Comparison of ENCODE assay signal across 1 cellular context in the genomic region with DNA sequence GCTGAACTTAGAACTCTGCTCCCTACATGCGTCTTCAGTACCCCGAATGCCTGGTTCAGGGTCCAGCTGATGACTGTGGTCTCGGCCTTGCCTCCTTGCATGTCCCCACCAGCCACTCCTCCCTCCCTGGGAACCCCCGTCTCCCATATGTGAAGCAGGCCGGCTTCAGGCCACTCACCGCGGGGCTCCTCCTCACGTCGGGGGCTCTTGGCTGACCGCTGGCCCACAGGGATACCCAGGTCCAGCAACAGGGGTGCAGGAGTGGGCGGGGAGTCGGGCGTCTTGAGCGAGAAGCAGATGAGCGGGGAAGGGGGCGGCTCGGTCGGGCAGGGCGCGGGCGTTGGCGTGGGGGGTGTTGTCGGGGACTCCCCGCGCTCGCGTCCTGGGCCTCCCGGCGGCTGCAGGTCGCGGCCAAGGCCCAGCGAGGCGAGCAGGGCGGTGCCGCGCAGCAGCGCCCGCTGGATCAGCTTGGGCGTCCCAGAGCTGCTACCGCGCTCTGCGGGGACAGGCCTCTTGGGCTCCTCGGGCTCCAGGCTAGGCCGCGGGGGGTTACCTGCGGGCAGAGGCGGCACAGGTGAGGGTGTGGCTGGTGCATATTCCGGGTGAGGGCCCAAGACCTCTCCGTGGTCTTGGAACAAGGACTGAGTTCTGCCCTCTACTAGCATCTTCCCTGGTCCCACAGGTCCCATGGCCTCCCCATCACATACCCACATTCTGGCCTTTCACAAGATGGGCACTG.
TF ChIP-seq lines count a peak whose summit lies in the region.

No MANE protein-coding gene starts in this region.

TF ChIP-seq in GM23338, 12 proteins besides CTCF, POLR2A, EP300 and RAD21:
- TF ChIP-seq CREB1 (CRISPR knock-in tag; IDR thresholded peaks at IDR 0.05; ENCODE audit: low read depth): no peak
- TF ChIP-seq, protein P1, sequence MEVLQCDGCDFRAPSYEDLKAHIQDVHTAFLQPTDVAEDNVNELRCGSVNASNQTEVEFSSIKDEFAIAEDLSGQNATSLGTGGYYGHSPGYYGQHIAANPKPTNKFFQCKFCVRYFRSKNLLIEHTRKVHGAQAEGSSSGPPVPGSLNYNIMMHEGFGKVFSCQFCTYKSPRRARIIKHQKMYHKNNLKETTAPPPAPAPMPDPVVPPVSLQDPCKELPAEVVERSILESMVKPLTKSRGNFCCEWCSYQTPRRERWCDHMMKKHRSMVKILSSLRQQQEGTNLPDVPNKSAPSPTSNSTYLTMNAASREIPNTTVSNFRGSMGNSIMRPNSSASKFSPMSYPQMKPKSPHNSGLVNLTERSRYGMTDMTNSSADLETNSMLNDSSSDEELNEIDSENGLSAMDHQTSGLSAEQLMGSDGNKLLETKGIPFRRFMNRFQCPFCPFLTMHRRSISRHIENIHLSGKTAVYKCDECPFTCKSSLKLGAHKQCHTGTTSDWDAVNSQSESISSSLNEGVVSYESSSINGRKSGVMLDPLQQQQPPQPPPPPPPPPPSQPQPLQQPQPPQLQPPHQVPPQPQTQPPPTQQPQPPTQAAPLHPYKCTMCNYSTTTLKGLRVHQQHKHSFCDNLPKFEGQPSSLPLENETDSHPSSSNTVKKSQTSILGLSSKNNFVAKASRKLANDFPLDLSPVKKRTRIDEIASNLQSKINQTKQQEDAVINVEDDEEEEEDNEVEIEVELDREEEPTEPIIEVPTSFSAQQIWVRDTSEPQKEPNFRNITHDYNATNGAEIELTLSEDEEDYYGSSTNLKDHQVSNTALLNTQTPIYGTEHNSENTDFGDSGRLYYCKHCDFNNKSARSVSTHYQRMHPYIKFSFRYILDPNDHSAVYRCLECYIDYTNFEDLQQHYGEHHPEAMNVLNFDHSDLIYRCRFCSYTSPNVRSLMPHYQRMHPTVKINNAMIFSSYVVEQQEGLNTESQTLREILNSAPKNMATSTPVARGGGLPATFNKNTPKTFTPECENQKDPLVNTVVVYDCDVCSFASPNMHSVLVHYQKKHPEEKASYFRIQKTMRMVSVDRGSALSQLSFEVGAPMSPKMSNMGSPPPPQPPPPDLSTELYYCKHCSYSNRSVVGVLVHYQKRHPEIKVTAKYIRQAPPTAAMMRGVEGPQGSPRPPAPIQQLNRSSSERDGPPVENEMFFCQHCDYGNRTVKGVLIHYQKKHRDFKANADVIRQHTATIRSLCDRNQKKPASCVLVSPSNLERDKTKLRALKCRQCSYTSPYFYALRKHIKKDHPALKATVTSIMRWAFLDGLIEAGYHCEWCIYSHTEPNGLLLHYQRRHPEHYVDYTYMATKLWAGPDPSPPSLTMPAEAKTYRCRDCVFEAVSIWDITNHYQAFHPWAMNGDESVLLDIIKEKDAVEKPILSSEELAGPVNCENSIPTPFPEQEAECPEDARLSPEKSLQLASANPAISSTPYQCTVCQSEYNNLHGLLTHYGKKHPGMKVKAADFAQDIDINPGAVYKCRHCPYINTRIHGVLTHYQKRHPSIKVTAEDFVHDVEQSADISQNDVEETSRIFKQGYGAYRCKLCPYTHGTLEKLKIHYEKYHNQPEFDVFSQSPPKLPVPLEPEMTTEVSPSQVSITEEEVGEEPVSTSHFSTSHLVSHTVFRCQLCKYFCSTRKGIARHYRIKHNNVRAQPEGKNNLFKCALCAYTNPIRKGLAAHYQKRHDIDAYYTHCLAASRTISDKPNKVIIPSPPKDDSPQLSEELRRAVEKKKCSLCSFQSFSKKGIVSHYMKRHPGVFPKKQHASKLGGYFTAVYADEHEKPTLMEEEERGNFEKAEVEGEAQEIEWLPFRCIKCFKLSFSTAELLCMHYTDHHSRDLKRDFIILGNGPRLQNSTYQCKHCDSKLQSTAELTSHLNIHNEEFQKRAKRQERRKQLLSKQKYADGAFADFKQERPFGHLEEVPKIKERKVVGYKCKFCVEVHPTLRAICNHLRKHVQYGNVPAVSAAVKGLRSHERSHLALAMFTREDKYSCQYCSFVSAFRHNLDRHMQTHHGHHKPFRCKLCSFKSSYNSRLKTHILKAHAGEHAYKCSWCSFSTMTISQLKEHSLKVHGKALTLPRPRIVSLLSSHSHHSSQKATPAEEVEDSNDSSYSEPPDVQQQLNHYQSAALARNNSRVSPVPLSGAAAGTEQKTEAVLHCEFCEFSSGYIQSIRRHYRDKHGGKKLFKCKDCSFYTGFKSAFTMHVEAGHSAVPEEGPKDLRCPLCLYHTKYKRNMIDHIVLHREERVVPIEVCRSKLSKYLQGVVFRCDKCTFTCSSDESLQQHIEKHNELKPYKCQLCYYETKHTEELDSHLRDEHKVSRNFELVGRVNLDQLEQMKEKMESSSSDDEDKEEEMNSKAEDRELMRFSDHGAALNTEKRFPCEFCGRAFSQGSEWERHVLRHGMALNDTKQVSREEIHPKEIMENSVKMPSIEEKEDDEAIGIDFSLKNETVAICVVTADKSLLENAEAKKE (CRISPR knock-in tag; IDR thresholded peaks at IDR 0.05): no peak
